ENCODE assay signal across 8 cellular contexts in genomic region chr19:10653482-10653731, GRCh38. TPM values are rescaled to one million over a fixed set of nuclear protein-coding genes. Genes with fewer than 3 reads are reported as not detected.
A peak's percentile ranks its signal among the peaks of the same experiment; 100 is the strongest.
DNase-seq lines count a peak whose midpoint lies in the region; ATAC-seq and TF ChIP-seq lines count a peak whose summit lies in the region.

No MANE protein-coding gene starts in this region.

- no peaks in the 10 kb centered on the region for H3K9me3 Mint-ChIP-seq in T-helper 1 cell treated with Interleukin-12 subunit alpha and Interleukin-12 subunit beta and Interleukin-4 antibody, amounts not matched to agents 30 μg/mL and 1 μg/mL, for 36 hours

- H3K27me3 ChIP-seq in adipocyte (replicated peaks; ENCODE audit: control insufficient read depth, insufficient read depth, low read length) (no peaks in the 10 kb centered on the region), kidney epithelial cell (ENCODE audit: control insufficient read depth, insufficient read depth, low read length) (no peaks in the 10 kb centered on the region)

- H3K36me3 Mint-ChIP-seq in T-helper 1 cell treated with Interleukin-12 subunit alpha and Interleukin-12 subunit beta and Interleukin-4 antibody, amounts not matched to agents 30 μg/mL and 1 μg/mL, for 36 hours (ENCODE audit: low read depth) = peaks cover 24% of the 10 kb centered on the region

- TF ChIP-seq CTCF in kidney epithelial cell (IDR thresholded peaks at IDR 0.05; ENCODE audit: insufficient read depth, low read length, poor library complexity, severe bottlenecking) = no peak

- peak overlapping the region; percentile 98 for H3K27ac Mint-ChIP-seq in T-helper 1 cell treated with Interleukin-12 subunit alpha and Interleukin-12 subunit beta and Interleukin-4 antibody, amounts not matched to agents 30 μg/mL and 1 μg/mL, for 36 hours

- DNase-seq in T-helper 1 cell (no peak), adipocyte (ENCODE audit: low read depth) (no peak), kidney epithelial cell (ENCODE audit: low read depth) (no peak), epidermal melanocyte (ENCODE audit: insufficient read length, low spot score) (no peak), NCI-H774 (lab: John Stamatoyannopoulos, UW) (no peak)

- H3K4me3 ChIP-seq in adipocyte (ENCODE audit: low read length) (peak overlapping the region; percentile 93), kidney epithelial cell (ENCODE audit: low read depth, low read length) (peak overlapping the region; percentile 85)

- peaks cover 26% of the 10 kb centered on the region for H3K4me1 ChIP-seq in adipocyte (ENCODE audit: control insufficient read depth, insufficient read depth, low read length)

- peak overlapping the region; percentile 95 for H3K4me3 Mint-ChIP-seq in T-helper 1 cell treated with Interleukin-12 subunit alpha and Interleukin-12 subunit beta and Interleukin-4 antibody, amounts not matched to agents 30 μg/mL and 1 μg/mL, for 36 hours

- H3K36me3 ChIP-seq in adipocyte (ENCODE audit: control insufficient read depth, insufficient read depth, low read length, severe bottlenecking) (peaks cover 3% of the 10 kb centered on the region), kidney epithelial cell (ENCODE audit: control insufficient read depth, insufficient read depth, low read length) (no peaks in the 10 kb centered on the region)

- peak overlapping the region; percentile 92 for H3K27ac ChIP-seq in temporal lobe (ENCODE audit: low read depth, low read length)

- H3K4me1 Mint-ChIP-seq in T-helper 1 cell treated with Interleukin-12 subunit alpha and Interleukin-12 subunit beta and Interleukin-4 antibody, amounts not matched to agents 30 μg/mL and 1 μg/mL, for 36 hours (ENCODE audit: low read depth) = peaks cover 36% of the 10 kb centered on the region

- H3K9ac ChIP-seq in adipocyte (ENCODE audit: low read length) = peak overlapping the region; percentile 98

- no peaks in the 10 kb centered on the region for H3K9me3 ChIP-seq in adipocyte (ENCODE audit: control insufficient read depth, low read length)

- ATAC-seq in GM19467 (IDR thresholded peaks at IDR 0.05; ENCODE audit: unreplicated experiment) = no peak

- H3K27me3 Mint-ChIP-seq in T-helper 1 cell treated with Interleukin-12 subunit alpha and Interleukin-12 subunit beta and Interleukin-4 antibody, amounts not matched to agents 30 μg/mL and 1 μg/mL, for 36 hours (ENCODE audit: low read depth) = peaks cover 3% of the 10 kb centered on the region

RNA-seq across cellular contexts. Expression of gene ILF3, which starts 0.7 kb away (rescaled TPM):
- total RNA-seq in kidney epithelial cell (153 and 160 TPM in 2 replicates), temporal lobe (148 TPM)

RNA-seq across cellular contexts. Expression of gene SLC44A2, which starts 28.1 kb away (rescaled TPM):
- total RNA-seq in kidney epithelial cell (88.5 and 97.1 TPM in 2 replicates), temporal lobe (33.4 TPM)

RNA-seq across cellular contexts. Expression of gene QTRT1, which starts 47.8 kb away (rescaled TPM):
- total RNA-seq in kidney epithelial cell (23.0 and 24.1 TPM in 2 replicates), temporal lobe (31.7 TPM)
